In the genomic region with DNA sequence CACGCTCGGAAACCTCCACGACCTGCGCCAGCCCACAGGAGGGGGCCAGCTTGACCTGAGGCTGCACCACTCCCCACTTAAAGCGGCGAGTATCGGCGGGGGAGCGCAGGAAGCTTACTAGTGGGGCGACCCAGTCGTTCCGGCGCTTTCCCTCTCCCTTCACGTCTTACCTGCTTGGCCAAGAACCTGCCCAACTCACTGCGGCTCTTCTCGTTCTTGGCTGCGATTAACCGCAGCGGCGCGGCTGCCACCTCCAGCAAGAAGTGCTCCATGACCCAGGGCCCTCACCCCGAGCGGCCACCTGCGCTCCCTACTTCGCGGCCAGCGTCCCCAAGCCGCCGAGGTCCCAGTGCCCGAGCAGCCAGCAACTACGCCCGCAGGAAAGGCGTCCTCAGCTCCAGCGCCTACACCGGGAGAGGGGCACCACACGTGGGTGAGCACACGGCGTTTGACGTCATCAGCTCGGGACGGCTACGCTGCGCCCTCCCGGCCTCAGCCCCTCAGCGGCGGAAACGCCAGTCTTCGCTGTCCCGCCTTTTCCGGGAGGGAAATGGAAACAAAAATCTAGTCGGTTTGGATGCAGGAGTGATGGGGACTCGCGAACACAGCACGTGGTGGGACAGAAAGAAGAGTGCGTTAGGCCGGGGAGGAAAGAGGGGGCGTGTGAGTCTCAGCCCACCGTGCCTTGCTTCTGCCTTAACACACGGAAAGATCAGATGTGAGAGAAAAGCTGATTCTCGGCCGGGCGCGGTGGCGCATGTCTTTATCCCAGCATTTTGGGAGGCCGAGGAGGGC, we compare ENCODE assay signal across 8 cellular contexts. TPM values are rescaled to one million over a fixed set of nuclear protein-coding genes. Genes with fewer than 3 reads are reported as not detected.
DNase-seq lines count a peak whose midpoint lies in the region; ATAC-seq and TF ChIP-seq lines count a peak whose summit lies in the region.

A gene with protein sequence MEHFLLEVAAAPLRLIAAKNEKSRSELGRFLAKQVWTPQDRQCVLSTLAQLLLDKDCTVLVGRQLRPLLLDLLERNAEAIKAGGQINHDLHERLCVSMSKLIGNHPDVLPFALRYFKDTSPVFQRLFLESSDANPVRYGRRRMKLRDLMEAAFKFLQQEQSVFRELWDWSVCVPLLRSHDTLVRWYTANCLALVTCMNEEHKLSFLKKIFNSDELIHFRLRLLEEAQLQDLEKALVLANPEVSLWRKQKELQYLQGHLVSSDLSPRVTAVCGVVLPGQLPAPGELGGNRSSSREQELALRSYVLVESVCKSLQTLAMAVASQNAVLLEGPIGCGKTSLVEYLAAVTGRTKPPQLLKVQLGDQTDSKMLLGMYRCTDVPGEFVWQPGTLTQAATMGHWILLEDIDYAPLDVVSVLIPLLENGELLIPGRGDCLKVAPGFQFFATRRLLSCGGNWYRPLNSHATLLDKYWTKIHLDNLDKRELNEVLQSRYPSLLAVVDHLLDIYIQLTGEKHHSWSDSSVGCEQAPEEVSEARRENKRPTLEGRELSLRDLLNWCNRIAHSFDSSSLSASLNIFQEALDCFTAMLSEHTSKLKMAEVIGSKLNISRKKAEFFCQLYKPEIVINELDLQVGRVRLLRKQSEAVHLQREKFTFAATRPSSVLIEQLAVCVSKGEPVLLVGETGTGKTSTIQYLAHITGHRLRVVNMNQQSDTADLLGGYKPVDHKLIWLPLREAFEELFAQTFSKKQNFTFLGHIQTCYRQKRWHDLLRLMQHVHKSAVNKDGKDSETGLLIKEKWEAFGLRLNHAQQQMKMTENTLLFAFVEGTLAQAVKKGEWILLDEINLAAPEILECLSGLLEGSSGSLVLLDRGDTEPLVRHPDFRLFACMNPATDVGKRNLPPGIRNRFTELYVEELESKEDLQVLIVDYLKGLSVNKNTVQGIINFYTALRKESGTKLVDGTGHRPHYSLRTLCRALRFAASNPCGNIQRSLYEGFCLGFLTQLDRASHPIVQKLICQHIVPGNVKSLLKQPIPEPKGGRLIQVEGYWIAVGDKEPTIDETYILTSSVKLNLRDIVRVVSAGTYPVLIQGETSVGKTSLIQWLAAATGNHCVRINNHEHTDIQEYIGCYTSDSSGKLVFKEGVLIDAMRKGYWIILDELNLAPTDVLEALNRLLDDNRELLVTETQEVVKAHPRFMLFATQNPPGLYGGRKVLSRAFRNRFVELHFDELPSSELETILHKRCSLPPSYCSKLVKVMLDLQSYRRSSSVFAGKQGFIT (N-terminal part only) (minus strand): TSS at position 459 of the 795 bp plus-strand sequence. CDS start 187 bp downstream, at position 272.

- peak; percentile 97 for ATAC-seq in HG02678 (IDR thresholded peaks at IDR 0.05; ENCODE audit: unreplicated experiment)
- peak; percentile 96 for ATAC-seq in activated naive CD8-positive, alpha-beta T cell treated with anti-CD3 and anti-CD28 coated beads, Interleukin-2, amount 10 ng/mL, durations not matched to agents 7 days and 5 days (ENCODE audit: low read depth)

- H3K9me2 ChIP-seq in SU-DHL-6 (replicated peaks; ENCODE audit: insufficient read depth, low read length) = no peaks in the 10 kb centered on the region

- TF ChIP-seq CTCF in GM12864 (IDR thresholded peaks at IDR 0.05; ENCODE audit: low read depth, low read length, missing control alignments) (no peak), SU-DHL-6 (IDR thresholded peaks at IDR 0.05; ENCODE audit: insufficient read depth, low read length, poor library complexity, severe bottlenecking) (no peak), osteocyte (IDR thresholded peaks at IDR 0.05) (no peak)

- WGBS in thymus = under 1% methylated on average over 65 of the region's 65 CpGs

- peak within 1 kb of the TSS; percentile 83 for H2AFZ ChIP-seq in SU-DHL-6 (ENCODE audit: low read depth, low read length, severe bottlenecking)

- H3K4me1 Mint-ChIP-seq in activated naive CD8-positive, alpha-beta T cell treated with anti-CD3 and anti-CD28 coated beads, Interleukin-2, amount 10 ng/mL, durations not matched to agents 7 days and 5 days = peaks cover 22% of the 10 kb centered on the region
- H3K4me1 Mint-ChIP-seq in osteocyte (ENCODE audit: unreplicated experiment) = peaks cover 23% of the 10 kb centered on the region

- H3K9me3 Mint-ChIP-seq in activated naive CD8-positive, alpha-beta T cell treated with anti-CD3 and anti-CD28 coated beads, Interleukin-2, amount 10 ng/mL, durations not matched to agents 7 days and 5 days = no peaks in the 10 kb centered on the region
- H3K9me3 Mint-ChIP-seq in osteocyte (ENCODE audit: unreplicated experiment) = no peaks in the 10 kb centered on the region

- H3K36me3 ChIP-seq in SU-DHL-6 (ENCODE audit: low read length) (no peaks in the 10 kb centered on the region), thymus (ENCODE audit: control insufficient read depth, insufficient read depth) (no peaks in the 10 kb centered on the region)

- peaks cover 50% of the 10 kb centered on the region for H3K79me2 ChIP-seq in SU-DHL-6 (ENCODE audit: insufficient read depth, low read length)

- H3K36me3 Mint-ChIP-seq in activated naive CD8-positive, alpha-beta T cell treated with anti-CD3 and anti-CD28 coated beads, Interleukin-2, amount 10 ng/mL, durations not matched to agents 7 days and 5 days = peaks cover 8% of the 10 kb centered on the region
- no peaks in the 10 kb centered on the region for H3K36me3 Mint-ChIP-seq in osteocyte (ENCODE audit: unreplicated experiment)

- H3F3A ChIP-seq in SU-DHL-6 (ENCODE audit: insufficient read depth) = no peaks in the 10 kb centered on the region

- no peaks in the 10 kb centered on the region for H3K9me3 ChIP-seq in SU-DHL-6 (ENCODE audit: insufficient read depth, low read length)
- no peaks in the 10 kb centered on the region for H3K9me3 ChIP-seq in thymus (ENCODE audit: control insufficient read depth)

- H3K4me1 ChIP-seq in thymus (ENCODE audit: control insufficient read depth, insufficient read depth, low read length) = peaks cover 7% of the 10 kb centered on the region

- peak within 1 kb of the TSS; percentile 98 for H3K27ac Mint-ChIP-seq in activated naive CD8-positive, alpha-beta T cell treated with anti-CD3 and anti-CD28 coated beads, Interleukin-2, amount 10 ng/mL, durations not matched to agents 7 days and 5 days
- H3K27ac Mint-ChIP-seq in osteocyte (ENCODE audit: unreplicated experiment) = peak within 1 kb of the TSS; percentile 97

- H3K4me3 Mint-ChIP-seq in activated naive CD8-positive, alpha-beta T cell treated with anti-CD3 and anti-CD28 coated beads, Interleukin-2, amount 10 ng/mL, durations not matched to agents 7 days and 5 days = peak within 1 kb of the TSS; percentile 94
- H3K4me3 Mint-ChIP-seq in osteocyte (ENCODE audit: unreplicated experiment) = peak within 1 kb of the TSS; percentile 90

- intact Hi-C loops in head of caudate nucleus (cut with DNase I) = no loop called here

- no peaks in the 10 kb centered on the region for H3K27me3 Mint-ChIP-seq in activated naive CD8-positive, alpha-beta T cell treated with anti-CD3 and anti-CD28 coated beads, Interleukin-2, amount 10 ng/mL, durations not matched to agents 7 days and 5 days
- no peaks in the 10 kb centered on the region for H3K27me3 Mint-ChIP-seq in osteocyte (ENCODE audit: unreplicated experiment)

- peaks cover under 1% of the 10 kb centered on the region; the same call in 1 of the 2 replicates for H4K20me1 ChIP-seq in SU-DHL-6 (ENCODE audit: low read depth, low read length)

- H3K27me3 ChIP-seq in SU-DHL-6 (ENCODE audit: low read length) (no peaks in the 10 kb centered on the region), thymus (ENCODE audit: control insufficient read depth, insufficient read depth) (no peaks in the 10 kb centered on the region)

- peak within 1 kb of the TSS; percentile 75 for H3K9ac ChIP-seq in SU-DHL-6 (ENCODE audit: low read length)

- H3K27ac ChIP-seq in SU-DHL-6 (ENCODE audit: low read depth, low read length) = peak within 1 kb of the TSS; percentile 47
- peak within 1 kb of the TSS; percentile 92 for H3K27ac ChIP-seq in thymus (ENCODE audit: low read depth)

- peak within 1 kb of the TSS; percentile 63 for H3K4me2 ChIP-seq in SU-DHL-6 (ENCODE audit: low read depth, low read length, poor library complexity, severe bottlenecking)

- H3K4me3 ChIP-seq in GM12864 (ENCODE audit: low read depth, low read length) (peak within 1 kb of the TSS; percentile 65), SU-DHL-6 (ENCODE audit: insufficient read depth, low read length, poor library complexity, severe bottlenecking) (peak within 1 kb of the TSS; percentile 84), thymus (ENCODE audit: low read length) (peak within 1 kb of the TSS; percentile 70)

- POLR2A ChIA-PET in activated naive CD8-positive, alpha-beta T cell treated with anti-CD3 and anti-CD28 coated beads, Interleukin-2, amount 10 ng/mL, durations not matched to agents 7 days and 5 days (lab: Charles Lee) = interaction anchor here (0.6 to 3.4 kb wide), 10 partner anchors 9 to 291 kb away, joined by 3 to 85 read pairs (median 3); a partner anchor contains a TSS

- peak; percentile 84 for DNase-seq in GM12864 (ENCODE audit: low read depth)
- peak; percentile 79 for DNase-seq in NCI-H128 (lab: John Stamatoyannopoulos, UW; ENCODE audit: unreplicated experiment)
- peak; percentile 88 for DNase-seq in activated naive CD8-positive, alpha-beta T cell treated with anti-CD3 and anti-CD28 coated beads, Interleukin-2, amount 10 ng/mL, durations not matched to agents 7 days and 5 days
- DNase-seq in head of caudate nucleus = peak; percentile 82 to 97 (median 93)
- DNase-seq in osteocyte (ENCODE audit: extremely low spot score, unreplicated experiment) = peak; percentile 95

RNA-seq across cellular contexts. Expression of the gene that starts here (rescaled TPM):
- 10 to 100 TPM; 57.7 to 58.2 TPM for total RNA-seq in activated naive CD8-positive, alpha-beta T cell treated with anti-CD3 and anti-CD28 coated beads, Interleukin-2, amount 10 ng/mL, durations not matched to agents 7 days and 5 days
- total RNA-seq in osteocyte = 30.8 and 33.4 TPM in 2 replicates
- polyA plus RNA-seq in thymus = 37.6 TPM

Comparison
In these comparisons a context has a peak if more than half of its experiments do, and no peak if none do; other contexts are left out.
1. Peak in every context shown above with its lines: DNase-seq, ATAC-seq, H3K4me3 ChIP-seq and H3K27ac ChIP-seq.